ENCODE assay signal across 24 cellular contexts in genomic region chr5:163867324-163867723, GRCh38.
DNase-seq lines count a peak whose midpoint lies in the region; ATAC-seq, FAIRE-seq and TF ChIP-seq lines count a peak whose summit lies in the region.
"Had no signal": no experiment of that assay in that cellular context is flagged by ENCODE, and none has a peak within 500 bp of the region (broad histone marks: within the 10 kb centered on the region; RNA-seq: fewer than 3 reads in every experiment).

No MANE protein-coding gene starts in this region.

- H3K9me3 ChIP-seq in right lobe of liver (no peaks in the 10 kb centered on the region), HepG2 (ENCODE audit: low read length) (no peaks in the 10 kb centered on the region), PC-3 (ENCODE audit: low read length) (0 out of 2 replicates have a peak, but pooled peaks cover 11% of the 10 kb centered on the region)
- H3K9me3 ChIP-seq: BLaER1, HAP-1, SJSA1 had no signal

- H3K9ac ChIP-seq in HepG2 (ENCODE audit: insufficient read depth, low read depth, low read length) = no peak overlapping the region
- no peak overlapping the region for H3K9ac ChIP-seq in PC-3 (ENCODE audit: low read length)
- H3K9ac ChIP-seq: BLaER1, GM23248 had no signal

- TF ChIP-seq CTCF in right lobe of liver (IDR thresholded peaks at IDR 0.05) = no peak
- TF ChIP-seq CTCF in HepG2 (CRISPR knock-in tag; IDR thresholded peaks at IDR 0.05) = no peak
- no peak for TF ChIP-seq CTCF in fibroblast of the aortic adventitia (IDR thresholded peaks at IDR 0.05; ENCODE audit: insufficient read depth, low read length)
- TF ChIP-seq CTCF in PC-3 (conservative IDR thresholded peaks at IDR 0.05; ENCODE audit: low read depth, low read length) = no peak

- H3K4me1 ChIP-seq in right lobe of liver (no peaks in the 10 kb centered on the region), HepG2 (ENCODE audit: insufficient read depth, low read length) (no peaks in the 10 kb centered on the region), PC-3 (ENCODE audit: insufficient read depth, low read length) (no peaks in the 10 kb centered on the region)
- H3K4me1 ChIP-seq: BLaER1, SJSA1 had no signal

- no TSS peak for BruUV-seq in HepG2 (replicated peaks; lab: Mats Ljungman, UMichigan)
- BruUV-seq in PC-3 (replicated peaks; lab: Mats Ljungman, UMichigan) = no TSS peak

- ATAC-seq in right lobe of liver = peak in 3 of 4 donors; percentile 27 to 67 (median 35)
- no peak for ATAC-seq in HepG2
- no peak for ATAC-seq in PC-3
- no peak for ATAC-seq in HG03025 (IDR thresholded peaks at IDR 0.05; ENCODE audit: low FRiP score, unreplicated experiment)

- in situ Hi-C loops in HepG2 (cut with HindIII; ENCODE audit: extremely low pct_ligation_motif_present, low pct_unique_long_range_greater_than_20kb) = no loop called here

- H4K20me1 ChIP-seq in HepG2 (ENCODE audit: insufficient read depth, low read length) (no peaks in the 10 kb centered on the region), PC-3 (ENCODE audit: low read length) (no peaks in the 10 kb centered on the region)
- H4K20me1 ChIP-seq: BLaER1 had no signal

- H2AFZ ChIP-seq in HepG2 (ENCODE audit: low read length) (no peak overlapping the region), PC-3 (ENCODE audit: low read length) (no peak overlapping the region)
- H2AFZ ChIP-seq: GM23248, PC-9 had no signal

- TF ChIP-seq EP300 in HepG2 (IDR thresholded peaks at IDR 0.05; ENCODE audit: low read depth in 2 of 2, low read length in 2 of 2) = no peak
- TF ChIP-seq EP300 in HepG2 (CRISPR knock-in tag; IDR thresholded peaks at IDR 0.05; ENCODE audit: borderline replicate concordance) = no peak

- H3K27me3 ChIP-seq in right lobe of liver (no peaks in the 10 kb centered on the region), HepG2 (ENCODE audit: control insufficient read depth in 1 of 2, insufficient read depth in 2 of 2, low read length in 2 of 2) (no peaks in the 10 kb centered on the region), PC-3 (ENCODE audit: low read length) (no peaks in the 10 kb centered on the region)
- H3K27me3 ChIP-seq: BLaER1, SJSA1 had no signal

- H3K79me2 ChIP-seq in HepG2 (ENCODE audit: insufficient read depth, low read length) = no peaks in the 10 kb centered on the region
- no peaks in the 10 kb centered on the region for H3K79me2 ChIP-seq in PC-3 (ENCODE audit: low read length)

- FAIRE-seq in HepG2 (lab: Jason Lieb, UNC) (no peak), urothelium cell line (lab: Jason Lieb, UNC) (no peak)
- FAIRE-seq: GM12892, GM18507 had no signal

- no peak for TF ChIP-seq POLR2A in right lobe of liver (IDR thresholded peaks at IDR 0.05)
- TF ChIP-seq POLR2A in HepG2 (IDR thresholded peaks at IDR 0.05; ENCODE audit: insufficient read depth in 1 of 2, low read depth in 2 of 2, low read length in 2 of 2) = no peak

- POLR2A ChIA-PET in HepG2 (lab: Yijun Ruan, JAX) (no interaction called here), PC-3 (lab: Charles Lee; ENCODE audit: unreplicated experiment) (no interaction called here)

- no peaks in the 10 kb centered on the region for H3F3A ChIP-seq in PC-3 (ENCODE audit: low read length, unreplicated experiment)

- no peak for TF ChIP-seq RAD21 in HepG2 (CRISPR knock-in tag; IDR thresholded peaks at IDR 0.05)

- H3K9me2 ChIP-seq in PC-3 (replicated peaks; ENCODE audit: low read length) = no peaks in the 10 kb centered on the region

- WGBS in right lobe of liver (ENCODE audit: insufficient coverage, low coverage, low lambda C conversion rate, missing lambda C conversion rate) = 20% methylated on average over 2 of the region's 2 CpGs
- 2% methylated on average over 2 of the region's 2 CpGs for WGBS in HepG2 (ENCODE audit: low lambda C conversion rate)

- DNase-seq in right lobe of liver = no peak
- no peak for DNase-seq in HepG2 (ENCODE audit: low spot score)
- peak; percentile 16 for DNase-seq in astrocyte of the hippocampus (ENCODE audit: low read depth, low spot score)
- peak; percentile 79 for DNase-seq in fibroblast of the aortic adventitia (ENCODE audit: low read depth)
- peak; percentile 4 for DNase-seq in urothelium cell line (ENCODE audit: low spot score)
- no peak for DNase-seq in PC-3
- DNase-seq in NCI-H526 treated with DMSO at 0.1 percent for 48 hours (lab: John Stamatoyannopoulos, UW) = no peak
- DNase-seq: 8988T; CD4-positive, alpha-beta memory T cell; DMS53; GM23248; KBM-7; NCI-H1105; NCI-H1694; NCI-H2081 treated with DMSO at 0.1 percent for 48 hours; NCI-H510A; NCI-H82; PC-9 had no signal

- CTCF ChIA-PET in HepG2 (lab: Yijun Ruan, JAX; ENCODE audit: low intra/inter-chr PET ratio, low total read pairs) = no interaction called here
- CTCF ChIA-PET in PC-3 (lab: Charles Lee) = no interaction called here

- H3K4me3 ChIP-seq in right lobe of liver (no peak overlapping the region), HepG2 (replicated peaks in 1 of 3; ENCODE audit: insufficient read depth in 1 of 3, low read depth in 2 of 3, low read length in 3 of 3) (no peak overlapping the region), fibroblast of the aortic adventitia (ENCODE audit: low read depth, low read length) (no peak overlapping the region), PC-3 (ENCODE audit: low read length) (no peak overlapping the region)
- H3K4me3 ChIP-seq: BLaER1, GM23248, HAP-1, PC-9, SJSA1 had no signal

- H3K4me2 ChIP-seq in HepG2 (ENCODE audit: low read depth, low read length) (no peak overlapping the region), PC-3 (ENCODE audit: low read length) (no peak overlapping the region)
- H3K4me2 ChIP-seq: BLaER1, PC-9 had no signal

- H3K27ac ChIP-seq in right lobe of liver = no peak overlapping the region
- no peak overlapping the region for H3K27ac ChIP-seq in HepG2 (ENCODE audit: extremely low read length, insufficient read depth, low read length)
- H3K27ac ChIP-seq in PC-3 (ENCODE audit: low read length) = no peak overlapping the region
- H3K27ac ChIP-seq: BLaER1, GM23248, PC-9, SJSA1 had no signal

- intact Hi-C loops in right lobe of liver (cut with DNase I) (no loop called here), HepG2 (cut with micrococcal nuclease; ENCODE audit: unreplicated experiment) (loop anchor here (10.0 kb wide), 1 partner anchor 73 kb away; no protein-coding TSS in a partner anchor), PC-3 (cut with micrococcal nuclease) (no loop called here)

- H3K36me3 ChIP-seq in right lobe of liver (no peaks in the 10 kb centered on the region), HepG2 (replicated peaks in 1 of 2; ENCODE audit: control insufficient read depth in 1 of 2, insufficient read depth in 2 of 2, low read length in 2 of 2) (no peaks in the 10 kb centered on the region), PC-3 (ENCODE audit: low read depth, low read length) (no peaks in the 10 kb centered on the region)
- H3K36me3 ChIP-seq: BLaER1, HAP-1, SJSA1 had no signal

TF ChIP-seq in HepG2, 621 proteins besides CTCF, POLR2A, EP300 and RAD21 (continues in another document):
- TF ChIP-seq HINFP (CRISPR knock-in tag; IDR thresholded peaks at IDR 0.05; ENCODE audit: low read depth) (no peak), KAT2B (IDR thresholded peaks at IDR 0.05; ENCODE audit: borderline replicate concordance, low read depth, low read length) (no peak), CBX2 (IDR thresholded peaks at IDR 0.05; ENCODE audit: low read depth, low read length) (no peak), CBX2 (CRISPR knock-in tag; IDR thresholded peaks at IDR 0.05; ENCODE audit: low read depth) (no peak), ZNF138 (CRISPR knock-in tag; IDR thresholded peaks at IDR 0.05; ENCODE audit: low read depth) (no peak), FUBP1 (CRISPR knock-in tag; IDR thresholded peaks at IDR 0.05; ENCODE audit: borderline replicate concordance) (no peak), TFE3 (CRISPR knock-in tag; IDR thresholded peaks at IDR 0.05) (no peak)

Comparison
In these comparisons a context has a peak if more than half of its experiments do, and no peak if none do; other contexts are left out.
1. ATAC-seq: peak in right lobe of liver (3 of 4); none in HepG2 (single experiment), PC-3 (single experiment) and HG03025 (single experiment).
2. DNase-seq: peak in astrocyte of the hippocampus (single experiment), fibroblast of the aortic adventitia (single experiment) and urothelium cell line (single experiment); none in right lobe of liver (0 of 3), HepG2 (single experiment), PC-3 (single experiment) and NCI-H526 treated with DMSO at 0.1 percent for 48 hours (single experiment).